ENCODE assay signal across 20 cellular contexts in the genomic region with DNA sequence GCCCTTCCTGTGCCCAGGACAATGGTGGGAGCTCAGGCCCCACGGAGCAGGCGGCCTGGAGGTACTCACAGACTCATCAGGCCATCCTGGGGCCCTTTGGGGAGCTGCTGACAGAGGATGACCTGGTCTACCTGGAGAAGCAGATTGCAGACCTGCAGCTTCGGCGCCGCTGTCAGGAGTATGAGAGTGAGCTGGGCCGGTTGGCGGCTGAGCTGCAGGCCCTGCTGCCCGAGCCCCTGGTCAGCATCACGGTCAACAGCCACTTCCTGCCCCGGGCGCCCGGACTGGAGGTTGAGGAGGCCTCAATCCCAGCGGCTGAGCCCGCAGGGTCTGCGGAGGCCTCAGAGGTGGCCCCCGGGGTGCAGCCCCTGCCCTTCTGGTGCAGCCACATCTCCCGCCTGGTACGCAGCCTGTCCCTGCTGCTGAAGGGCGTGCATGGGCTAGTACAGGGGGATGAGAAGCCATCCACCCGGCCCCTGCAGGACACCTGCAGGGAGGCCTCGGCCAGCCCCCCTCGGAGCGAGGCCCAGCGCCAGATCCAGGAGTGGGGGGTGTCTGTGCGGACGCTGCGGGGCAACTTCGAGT. TPM values are rescaled to one million over a fixed set of nuclear protein-coding genes. Genes with fewer than 3 reads are reported as not detected.
A peak's percentile ranks its signal among the peaks of the same experiment; 100 is the strongest.
DNase-seq lines count a peak whose midpoint lies in the region; ATAC-seq and TF ChIP-seq lines count a peak whose summit lies in the region.
"Had no signal": no experiment of that assay in that cellular context is flagged by ENCODE, and none has a peak within 500 bp of the region (broad histone marks: within the 10 kb centered on the region; RNA-seq: fewer than 3 reads in every experiment).

No MANE protein-coding gene starts in this region.

- TF ChIP-seq CTCF in natural killer cell (IDR thresholded peaks at IDR 0.05) (no peak), mucosa of descending colon (IDR thresholded peaks at IDR 0.05) (no peak)

- H3K27me3 Mint-ChIP-seq in natural killer cell treated with Interleukin-12 subunit alpha and Interleukin-12 subunit beta and Interleukin-15 and Interleukin-18, amount 100 ng/mL, for 72 hours, result no peaks in the 10 kb centered on the region
- no peaks in the 10 kb centered on the region for H3K27me3 Mint-ChIP-seq in natural killer cell (ENCODE audit: low read depth in 2 of 2)
- H3K27me3 Mint-ChIP-seq: CD4-positive, alpha-beta T cell had no signal

- H3K36me3 ChIP-seq in mucosa of descending colon (ENCODE audit: low read depth), result no peaks in the 10 kb centered on the region
- H3K36me3 ChIP-seq: BE2C had no signal

- H3K9me3 Mint-ChIP-seq in natural killer cell treated with Interleukin-12 subunit alpha and Interleukin-12 subunit beta and Interleukin-15 and Interleukin-18, amount 100 ng/mL, for 72 hours, result no peaks in the 10 kb centered on the region
- no peaks in the 10 kb centered on the region for H3K9me3 Mint-ChIP-seq in natural killer cell
- H3K9me3 Mint-ChIP-seq: CD4-positive, alpha-beta T cell; GM23338 had no signal

- no peaks in the 10 kb centered on the region for H3K4me1 ChIP-seq in mucosa of descending colon (ENCODE audit: low read depth)
- H3K4me1 ChIP-seq: A549, BE2C had no signal

- peak; percentile 56 for DNase-seq in natural killer cell treated with Interleukin-12 subunit alpha and Interleukin-12 subunit beta and Interleukin-15 and Interleukin-18, amount 100 ng/mL, for 72 hours (ENCODE audit: low spot score)
- DNase-seq in natural killer cell (no peak), left ventricle myocardium superior (peak; percentile 26), mucosa of descending colon (peak in 2 of 3 donors; percentile 15 to 32), HuH-7.5 (ENCODE audit: low spot score) (no peak), GDM1 (lab: John Stamatoyannopoulos, UW) (no peak)
- DNase-seq: CD4-positive, alpha-beta T cell; COR-L47; DMS79; Kasumi-1; NCI-H1694 treated with DMSO at 0.1 percent for 48 hours; NCI-H446 had no signal

- no peaks in the 10 kb centered on the region for H3K9me3 ChIP-seq in mucosa of descending colon
- H3K9me3 ChIP-seq: A549, BE2C had no signal

- H3K4me1 Mint-ChIP-seq in natural killer cell treated with Interleukin-12 subunit alpha and Interleukin-12 subunit beta and Interleukin-15 and Interleukin-18, amount 100 ng/mL, for 72 hours (ENCODE audit: low read depth in 2 of 2), result no peaks in the 10 kb centered on the region
- H3K4me1 Mint-ChIP-seq in natural killer cell, result no peaks in the 10 kb centered on the region

- no peak overlapping the region for H3K4me3 ChIP-seq in mucosa of descending colon
- H3K4me3 ChIP-seq: A549, GM12878, GM23338 had no signal

- H3K36me3 Mint-ChIP-seq in natural killer cell treated with Interleukin-12 subunit alpha and Interleukin-12 subunit beta and Interleukin-15 and Interleukin-18, amount 100 ng/mL, for 72 hours, result no peaks in the 10 kb centered on the region
- no peaks in the 10 kb centered on the region for H3K36me3 Mint-ChIP-seq in natural killer cell

- intact Hi-C loops in natural killer cell (cut with micrococcal nuclease), result no loop called here
- intact Hi-C loops in left ventricle myocardium superior (cut with micrococcal nuclease), result no loop called here
- intact Hi-C loops in mucosa of descending colon (cut with DNase I, micrococcal nuclease), result no loop called here

- ATAC-seq in natural killer cell treated with Interleukin-12 subunit alpha and Interleukin-12 subunit beta and Interleukin-15 and Interleukin-18, amount 100 ng/mL, for 72 hours, result peak in 1 of 2 donors; percentile 20
- ATAC-seq in natural killer cell (no peak), left ventricle myocardium superior (no peak), mucosa of descending colon (no peak), HG03457 (IDR thresholded peaks at IDR 0.05; ENCODE audit: unreplicated experiment) (no peak)
- ATAC-seq: A549, GM12878, GM23338, HCT116 had no signal

- no peak overlapping the region for H3K4me3 Mint-ChIP-seq in natural killer cell treated with Interleukin-12 subunit alpha and Interleukin-12 subunit beta and Interleukin-15 and Interleukin-18, amount 100 ng/mL, for 72 hours
- H3K4me3 Mint-ChIP-seq in natural killer cell, result no peak overlapping the region
- H3K4me3 Mint-ChIP-seq: CD4-positive, alpha-beta T cell; GM23338 had no signal

- no peak overlapping the region for H3K27ac Mint-ChIP-seq in natural killer cell treated with Interleukin-12 subunit alpha and Interleukin-12 subunit beta and Interleukin-15 and Interleukin-18, amount 100 ng/mL, for 72 hours
- H3K27ac Mint-ChIP-seq in natural killer cell, result no peak overlapping the region
- H3K27ac Mint-ChIP-seq: CD4-positive, alpha-beta T cell; GM23338 had no signal

RNA-seq across cellular contexts. Expression of a gene that starts 8.3 kb away (rescaled TPM):
- not detected for total RNA-seq in natural killer cell treated with Interleukin-12 subunit alpha and Interleukin-12 subunit beta and Interleukin-15 and Interleukin-18, amount 100 ng/mL, for 72 hours
- total RNA-seq in natural killer cell, result not detected
- total RNA-seq in left ventricle myocardium superior, result 22.0 TPM
- total RNA-seq in mucosa of descending colon, result 1 to 10 TPM in 1 of 3 donors, under 1 TPM in 2; 0.17 to 1.1 (median 0.24) TPM
- total RNA-seq: CD4-positive, alpha-beta T cell; GM12878; SK-MEL-5 had no signal

RNA-seq across cellular contexts. Expression of a gene that starts 28.6 kb away (rescaled TPM):
- 1 to 10 TPM in 1 of 2 donors, under 1 TPM in 1; 0.20 to 3.8 TPM for total RNA-seq in natural killer cell treated with Interleukin-12 subunit alpha and Interleukin-12 subunit beta and Interleukin-15 and Interleukin-18, amount 100 ng/mL, for 72 hours
- 1 to 10 TPM in 2 of 3 donors, under 1 TPM in 1; 0.33 to 4.8 (median 4.3) TPM for total RNA-seq in natural killer cell
- total RNA-seq in left ventricle myocardium superior, result not detected
- under 1 TPM; 0.38 to 0.58 (median 0.51) TPM for total RNA-seq in mucosa of descending colon
- total RNA-seq: CD4-positive, alpha-beta T cell; GM12878 had no signal

RNA-seq across cellular contexts. Expression of a gene that starts 30.1 kb away (rescaled TPM):
- total RNA-seq in natural killer cell treated with Interleukin-12 subunit alpha and Interleukin-12 subunit beta and Interleukin-15 and Interleukin-18, amount 100 ng/mL, for 72 hours, result under 1 TPM in 1 of 2 donors, not detected in 1; 0.19 TPM
- total RNA-seq in natural killer cell (not detected), left ventricle myocardium superior (not detected), mucosa of descending colon (under 1 TPM; 0.23 to 0.63 (median 0.47) TPM)
- total RNA-seq: CD4-positive, alpha-beta T cell; MCF 10A had no signal

Comparison
In these comparisons a context has a peak if more than half of its experiments do, and no peak if none do; other contexts are left out.
1. DNase-seq: peak in natural killer cell treated with Interleukin-12 subunit alpha and Interleukin-12 subunit beta and Interleukin-15 and Interleukin-18, amount 100 ng/mL, for 72 hours (single experiment), left ventricle myocardium superior (single experiment) and mucosa of descending colon (2 of 3); none in natural killer cell (single experiment), HuH-7.5 (single experiment) and GDM1 (single experiment).
2. RNA of a gene that starts 8.3 kb away (total RNA-seq): 22.0 TPM in left ventricle myocardium superior (single experiment); 0.17 to 1.1 TPM in mucosa of descending colon, not detected in natural killer cell treated with Interleukin-12 subunit alpha and Interleukin-12 subunit beta and Interleukin-15 and Interleukin-18, amount 100 ng/mL, for 72 hours and not detected in natural killer cell; every median in the first group is over 10 times any median in the second.